ENCODE assay signal across 9 cellular contexts in genomic region chr2:217900010-217900779, GRCh38.
DNase-seq lines count a peak whose midpoint lies in the region; ATAC-seq and TF ChIP-seq lines count a peak whose summit lies in the region.
"Had no signal": no experiment of that assay in that cellular context is flagged by ENCODE, and none has a peak within 500 bp of the region (broad histone marks: within the 10 kb centered on the region; RNA-seq: fewer than 3 reads in every experiment).

No MANE protein-coding gene starts in this region.

- H3K27ac Mint-ChIP-seq in CD14-positive monocyte (peak overlapping the region; percentile 42 to 87 (median 75)), osteocyte (ENCODE audit: unreplicated experiment) (peak overlapping the region; percentile 73)

- WGBS in body of pancreas, 2 donors, result 47 to 57% methylated on average over 13 to 16 of the region's 16 CpGs

- H3K4me3 Mint-ChIP-seq in CD14-positive monocyte, result peak overlapping the region in 1 of 2 donors; percentile 34
- H3K4me3 Mint-ChIP-seq in osteocyte (ENCODE audit: unreplicated experiment), result no peak overlapping the region

- no peaks in the 10 kb centered on the region for H3K9me3 ChIP-seq in body of pancreas

- ATAC-seq in body of pancreas (no peak), HG03342 (IDR thresholded peaks at IDR 0.05; ENCODE audit: unreplicated experiment) (no peak), GM18868 (IDR thresholded peaks at IDR 0.05; ENCODE audit: unreplicated experiment) (no peak)

- H3K27me3 Mint-ChIP-seq in CD14-positive monocyte (ENCODE audit: low read depth in 3 of 3) (peaks cover 0 to 6% (median 3%) of the 10 kb centered on the region in 3 donors), osteocyte (ENCODE audit: unreplicated experiment) (no peaks in the 10 kb centered on the region)

- intact Hi-C loops in CD14-positive monocyte (cut with micrococcal nuclease), result loop anchor here in 1 of 2 donors (5.0 kb wide), 1 partner anchor 37 kb away; no protein-coding TSS in a partner anchor
- intact Hi-C loops in body of pancreas (cut with DNase I), result no loop called here

- peaks cover 0 to 15% of the 10 kb centered on the region in 2 donors for H3K36me3 ChIP-seq in body of pancreas (replicated peaks in 1 of 2; ENCODE audit: insufficient read depth in 1 of 2, low read depth in 2 of 2)

- peaks cover 0 to 3% (median 0%) of the 10 kb centered on the region in 7 donors for H3K9me3 Mint-ChIP-seq in CD14-positive monocyte
- H3K9me3 Mint-ChIP-seq in osteocyte (ENCODE audit: unreplicated experiment), result no peaks in the 10 kb centered on the region

- peak overlapping the region; percentile 89 to 92 (median 90) for H3K27ac ChIP-seq in body of pancreas

- in situ Hi-C loops in ACHN (cut with HindIII; ENCODE audit: low pct_ligation_motif_present, low pct_unique_long_range_greater_than_20kb, low sequenced_read_pairs), result no loop called here

- H3K36me3 Mint-ChIP-seq in CD14-positive monocyte (peaks cover 28 to 42% of the 10 kb centered on the region in 2 donors), osteocyte (ENCODE audit: unreplicated experiment) (peaks cover 12% of the 10 kb centered on the region)

- TF ChIP-seq CTCF in CD14-positive monocyte (IDR thresholded peaks at IDR 0.05) (peak; percentile 51), body of pancreas (IDR thresholded peaks at IDR 0.05) (no peak), osteocyte (IDR thresholded peaks at IDR 0.05) (no peak)

- H3K4me1 ChIP-seq in body of pancreas, result peaks cover 84% of the 10 kb centered on the region

- H3K4me1 Mint-ChIP-seq in CD14-positive monocyte (peaks cover 49% of the 10 kb centered on the region), osteocyte (ENCODE audit: unreplicated experiment) (peaks cover 56% of the 10 kb centered on the region)

- DNase-seq in CD14-positive monocyte (ENCODE audit: low spot score) (peak; percentile 69), M059J (ENCODE audit: low read depth) (peak; percentile 14), body of pancreas (peak in 3 of 4 donors; percentile 38 to 54 (median 50)), osteocyte (ENCODE audit: extremely low spot score, unreplicated experiment) (no peak), ACHN (no peak), NCI-H446 treated with DMSO at 0.1 percent for 48 hours (lab: John Stamatoyannopoulos, UW) (no peak)
- DNase-seq: cerebellar nuclear complex had no signal

- no peaks in the 10 kb centered on the region for H3K27me3 ChIP-seq in body of pancreas

- TF ChIP-seq POLR2A in body of pancreas (IDR thresholded peaks at IDR 0.05), result no peak

- H3K4me3 ChIP-seq in body of pancreas, result no peak overlapping the region

Comparison
In these comparisons a context has a peak if more than half of its experiments do, and no peak if none do; other contexts are left out.
1. DNase-seq: peak in CD14-positive monocyte (single experiment), M059J (single experiment) and body of pancreas (3 of 4); none in osteocyte (single experiment), ACHN (single experiment) and NCI-H446 treated with DMSO at 0.1 percent for 48 hours (single experiment).